ENCODE assay signal across 28 cellular contexts in the genomic region with DNA sequence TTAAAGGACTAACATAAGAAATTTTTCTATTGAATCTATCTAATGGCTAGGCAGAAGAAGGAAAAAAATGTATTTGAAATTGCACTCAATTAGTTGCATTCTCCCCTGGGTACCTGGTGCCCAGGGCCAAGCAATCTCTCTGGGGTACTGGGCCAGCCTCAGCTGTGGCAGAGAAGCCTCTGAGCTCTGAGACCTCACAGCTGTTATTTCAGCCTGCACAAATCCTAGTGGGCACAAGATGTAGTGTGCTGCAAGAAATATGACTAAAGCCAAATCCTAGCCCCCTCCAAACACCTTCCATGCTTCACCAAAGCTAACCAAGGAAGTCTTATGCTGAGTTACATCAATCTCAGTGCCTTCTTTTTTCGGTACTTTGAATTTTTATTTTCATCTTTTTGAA.
"Had no signal": no experiment of that assay in that cellular context is flagged by ENCODE, and none has a peak within 500 bp of the region (broad histone marks: within the 10 kb centered on the region; RNA-seq: fewer than 3 reads in every experiment).

No MANE protein-coding gene starts in this region.

- H3K4me3 ChIP-seq: left lung, lower lobe of right lung, right atrium auricular region, right lobe of liver, skin epidermis, stomach, testis, thyroid gland, transverse colon, upper lobe of left lung, vagina had no signal

- H3K27ac ChIP-seq: left lung, lower lobe of right lung, parathyroid adenoma, right atrium auricular region, right lobe of liver, skin epidermis, stomach, testis, thyroid gland, transverse colon, upper lobe of left lung, vagina had no signal

- H3K4me3 Mint-ChIP-seq: immature natural killer cell; naive thymus-derived CD8-positive, alpha-beta T cell; nephron; neural crest cell; stimulated activated naive B cell treated with anti-CD40 and anti-IgM and Interleukin-4, amounts not matched to agents 10 μg/mL and 1 μg/mL and 100 μg/mL, for 72 hours had no signal

- H3K27ac Mint-ChIP-seq: immature natural killer cell; naive thymus-derived CD8-positive, alpha-beta T cell; nephron; stimulated activated naive B cell treated with anti-CD40 and anti-IgM and Interleukin-4, amounts not matched to agents 10 μg/mL and 1 μg/mL and 100 μg/mL, for 72 hours had no signal

- DNase-seq: hypothalamus; immature natural killer cell; kidney; left colon; left lung; lower lobe of right lung; mammary epithelial cell; mesenchymal stem cell; naive thymus-derived CD8-positive, alpha-beta T cell; nucleus accumbens; right lobe of liver; stimulated activated CD4-positive, alpha-beta T cell treated with anti-CD3 and anti-CD28 coated beads, Interleukin-12 subunit alpha, Interleukin-12 subunit beta, amount 100 ng/mL, for 4 hours; stimulated activated CD4-positive, alpha-beta T cell treated with anti-CD3 and anti-CD28 coated beads, Interleukin-15, amount 100 ng/mL, for 24 hours; stimulated activated CD4-positive, alpha-beta T cell treated with anti-CD3 and anti-CD28 coated beads, Interleukin-2, amount 100 ng/mL, for 24 hours; stimulated activated CD4-positive, alpha-beta T cell treated with anti-CD3 and anti-CD28 coated beads, Interleukin-4, amount 100 ng/mL, for 1 hour; stimulated activated naive B cell treated with anti-CD40 and anti-IgM and Interleukin-4, amounts not matched to agents 10 μg/mL and 1 μg/mL and 100 μg/mL, for 72 hours; stimulated activated naive CD8-positive, alpha-beta T cell treated with anti-CD3 and anti-CD28 coated beads, Interleukin-15, Interleukin-2, amounts not matched to agents 100 U/mL and 50 U/mL, for 24 hours; stomach; testis; thyroid gland; transverse colon; upper lobe of left lung had no signal

- H3K36me3 ChIP-seq: left lung, lower lobe of right lung, right atrium auricular region, right lobe of liver, stomach, thyroid gland, transverse colon, upper lobe of left lung, vagina had no signal

- H3K27me3 ChIP-seq: left lung, right atrium auricular region, right lobe of liver, stomach, testis, thyroid gland, transverse colon, upper lobe of left lung, vagina had no signal

- H3K27me3 Mint-ChIP-seq: naive thymus-derived CD8-positive, alpha-beta T cell; stimulated activated naive B cell treated with anti-CD40 and anti-IgM and Interleukin-4, amounts not matched to agents 10 μg/mL and 1 μg/mL and 100 μg/mL, for 72 hours had no signal

- H3K4me1 Mint-ChIP-seq: immature natural killer cell; naive thymus-derived CD8-positive, alpha-beta T cell; nephron; neural crest cell; stimulated activated naive B cell treated with anti-CD40 and anti-IgM and Interleukin-4, amounts not matched to agents 10 μg/mL and 1 μg/mL and 100 μg/mL, for 72 hours had no signal

- H3K36me3 Mint-ChIP-seq: immature natural killer cell; naive thymus-derived CD8-positive, alpha-beta T cell; stimulated activated naive B cell treated with anti-CD40 and anti-IgM and Interleukin-4, amounts not matched to agents 10 μg/mL and 1 μg/mL and 100 μg/mL, for 72 hours had no signal

- H3K9me3 Mint-ChIP-seq: immature natural killer cell; neural crest cell; stimulated activated naive B cell treated with anti-CD40 and anti-IgM and Interleukin-4, amounts not matched to agents 10 μg/mL and 1 μg/mL and 100 μg/mL, for 72 hours had no signal

- H3K9ac ChIP-seq: parathyroid adenoma had no signal

- H3K4me1 ChIP-seq: left lung, lower lobe of right lung, parathyroid adenoma, right atrium auricular region, stomach, testis, thyroid gland, transverse colon, upper lobe of left lung, vagina had no signal

- H3K9me3 ChIP-seq: left lung, lower lobe of right lung, right atrium auricular region, right lobe of liver, testis, thyroid gland, transverse colon, upper lobe of left lung, vagina had no signal

- ATAC-seq: left colon; left lung; lower lobe of right lung; naive thymus-derived CD8-positive, alpha-beta T cell; right lobe of liver; stimulated activated naive B cell treated with anti-CD40 and anti-IgM and Interleukin-4, amounts not matched to agents 10 μg/mL and 1 μg/mL and 100 μg/mL, for 72 hours; stimulated activated naive CD8-positive, alpha-beta T cell treated with anti-CD3 and anti-CD28 coated beads, Interleukin-15, Interleukin-2, amounts not matched to agents 100 U/mL and 50 U/mL, for 24 hours had no signal
